Comparison of ENCODE assay signal across 38 cellular contexts in the genomic region with DNA sequence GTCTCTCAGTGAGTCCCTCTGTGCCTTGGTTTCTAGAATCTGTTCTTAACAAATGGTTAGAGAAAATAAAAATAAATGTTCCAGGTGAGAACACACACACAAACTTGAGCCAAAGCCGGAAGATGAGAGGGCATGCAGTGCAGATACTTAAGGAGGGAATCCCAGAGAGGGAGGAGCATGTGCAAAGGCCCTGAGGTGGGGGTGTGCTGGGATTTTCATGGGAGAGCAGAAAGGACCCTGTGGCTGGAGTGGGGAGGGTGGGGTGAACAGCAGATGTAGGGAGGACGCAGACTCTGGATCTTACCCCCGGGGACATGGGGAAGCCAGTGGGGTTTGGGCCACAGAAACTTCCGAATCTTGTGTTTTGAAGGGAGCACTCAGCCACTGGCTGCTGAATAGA. TPM values are rescaled to one million over a fixed set of nuclear protein-coding genes. Genes with fewer than 3 reads are reported as not detected.
"Had no signal": no experiment of that assay in that cellular context is flagged by ENCODE, and none has a peak within 500 bp of the region (broad histone marks: within the 10 kb centered on the region; RNA-seq: fewer than 3 reads in every experiment).

No MANE protein-coding gene starts in this region.

- H3K27ac Mint-ChIP-seq: activated B cell treated with CpG ODN at 0.5 μM for 24 hours; activated CD4-positive, alpha-beta memory T cell treated with anti-CD3 and anti-CD28 coated beads for 36 hours; activated CD4-positive, alpha-beta T cell treated with anti-CD3 and anti-CD28 coated beads, Interleukin-2, amount 10 ng/mL, durations not matched to agents 24 days and 14 days; activated CD8-positive, alpha-beta T cell treated with anti-CD3 and anti-CD28 coated beads for 36 hours; activated naive CD4-positive, alpha-beta T cell treated with anti-CD3 and anti-CD28 coated beads for 36 hours; activated naive CD4-positive, alpha-beta T cell treated with anti-CD3 and anti-CD28 coated beads, Interleukin-2, amount 50 U/mL, for 72 hours; activated naive CD8-positive, alpha-beta T cell treated with anti-CD3 and anti-CD28 coated beads for 36 hours; activated T-cell treated with anti-CD3 and anti-CD28 coated beads, Interleukin-2, amount 50 U/mL, for 72 hours; activated T-helper 1 cell treated with anti-CD3 and anti-CD28 coated beads, Interleukin-12 subunit alpha, Interleukin-12 subunit beta, Interleukin-2, Interleukin-4 antibody, amounts not matched to agents 30 ng/mL and 10 ng/mL and 1 ng/mL, durations not matched to agents 14 hours and 24 hours and 36 hours; activated T-helper 17 cell treated with anti-CD3 and anti-CD28 coated beads, Interleukin-2, amount 50 U/mL, for 72 hours; T-helper 1 cell treated with Interleukin-12 subunit alpha and Interleukin-12 subunit beta and Interleukin-4 antibody, amounts not matched to agents 30 μg/mL and 1 μg/mL, for 36 hours; T-helper 2 cell treated with Interferon-gamma antibody and Interleukin-4, amounts not matched to agents 5 μg/mL and 100 μg/mL, for 36 hours had no signal

- H3K27me3 ChIP-seq: body of pancreas, brain microvascular endothelial cell, breast epithelium had no signal

- H3K36me3 ChIP-seq: adrenal gland, brain microvascular endothelial cell, breast epithelium had no signal

- H3K4me1 Mint-ChIP-seq: activated B cell treated with CpG ODN at 0.5 μM for 24 hours; activated CD4-positive, alpha-beta T cell treated with anti-CD3 and anti-CD28 coated beads, Interleukin-2, amount 10 ng/mL, durations not matched to agents 24 days and 14 days; activated naive CD8-positive, alpha-beta T cell treated with anti-CD3 and anti-CD28 coated beads for 36 hours; activated T-helper 17 cell treated with anti-CD3 and anti-CD28 coated beads, Interleukin-2, amount 50 U/mL, for 72 hours had no signal

- H3K9me3 Mint-ChIP-seq: activated B cell treated with CpG ODN at 0.5 μM for 24 hours; activated CD4-positive, alpha-beta memory T cell treated with anti-CD3 and anti-CD28 coated beads for 36 hours; activated CD4-positive, alpha-beta T cell treated with anti-CD3 and anti-CD28 coated beads, Interleukin-2, amount 10 ng/mL, durations not matched to agents 24 days and 14 days; activated CD8-positive, alpha-beta T cell treated with anti-CD3 and anti-CD28 coated beads for 36 hours; activated naive CD4-positive, alpha-beta T cell treated with anti-CD3 and anti-CD28 coated beads for 36 hours; activated naive CD4-positive, alpha-beta T cell treated with anti-CD3 and anti-CD28 coated beads, Interleukin-2, amount 50 U/mL, for 72 hours; activated naive CD8-positive, alpha-beta T cell treated with anti-CD3 and anti-CD28 coated beads for 36 hours; activated T-cell treated with anti-CD3 and anti-CD28 coated beads, Interleukin-2, amount 50 U/mL, for 4 hours; activated T-cell treated with anti-CD3 and anti-CD28 coated beads, Interleukin-2, amount 50 U/mL, for 72 hours; activated T-helper 1 cell treated with anti-CD3 and anti-CD28 coated beads, Interleukin-12 subunit alpha, Interleukin-12 subunit beta, Interleukin-2, Interleukin-4 antibody, amounts not matched to agents 30 ng/mL and 10 ng/mL and 1 ng/mL, durations not matched to agents 14 hours and 24 hours and 36 hours; activated T-helper 17 cell treated with anti-CD3 and anti-CD28 coated beads, Interleukin-2, amount 50 U/mL, for 72 hours; T-helper 1 cell treated with Interleukin-12 subunit alpha and Interleukin-12 subunit beta and Interleukin-4 antibody, amounts not matched to agents 30 μg/mL and 1 μg/mL, for 36 hours; T-helper 2 cell treated with Interferon-gamma antibody and Interleukin-4, amounts not matched to agents 5 μg/mL and 100 μg/mL, for 36 hours had no signal

- H3K4me3 ChIP-seq: adrenal gland, body of pancreas, breast epithelium had no signal

- H3K36me3 Mint-ChIP-seq: activated CD4-positive, alpha-beta memory T cell treated with anti-CD3 and anti-CD28 coated beads for 36 hours; activated naive CD4-positive, alpha-beta T cell treated with anti-CD3 and anti-CD28 coated beads, Interleukin-2, amount 50 U/mL, for 72 hours; activated naive CD8-positive, alpha-beta T cell treated with anti-CD3 and anti-CD28 coated beads for 36 hours had no signal

- FAIRE-seq: astrocyte, TTC549 had no signal

- DNase-seq: activated B cell treated with CpG ODN at 0.5 μM for 24 hours; activated CD4-positive, alpha-beta memory T cell treated with anti-CD3 and anti-CD28 coated beads for 36 hours; activated CD4-positive, alpha-beta T cell treated with anti-CD3 and anti-CD28 coated beads for 4 hours; activated CD4-positive, alpha-beta T cell treated with anti-CD3 and anti-CD28 coated beads, Interleukin-2, amount 10 ng/mL, durations not matched to agents 24 days and 14 days; activated CD4-positive, alpha-beta T cell treated with anti-CD3 and anti-CD28 coated beads, Interleukin-2, amount 50 U/mL, for 1 hour; activated CD4-positive, alpha-beta T cell treated with anti-CD3 and anti-CD28 coated beads, Interleukin-2, amount 50 U/mL, for 4 hours; activated CD4-positive, CD25-positive, alpha-beta regulatory T cell treated with anti-CD3 and anti-CD28 coated beads, Interleukin-2, amount 50 U/mL, for 72 hours; activated CD8-positive, alpha-beta memory T cell treated with anti-CD3 and anti-CD28 coated beads, Interleukin-2, amount 50 U/mL, for 4 hours; activated CD8-positive, alpha-beta T cell treated with anti-CD3 and anti-CD28 coated beads for 36 hours; activated effector memory CD4-positive, alpha-beta T cell treated with anti-CD3 and anti-CD28 coated beads, Interleukin-2, amount 50 U/mL, for 16 hours; activated gamma-delta T cell treated with Interleukin-2 at 50 U/mL for 16 hours; activated naive CD4-positive, alpha-beta T cell; activated naive CD4-positive, alpha-beta T cell treated with anti-CD3 and anti-CD28 coated beads for 36 hours; activated naive CD4-positive, alpha-beta T cell treated with anti-CD3 and anti-CD28 coated beads, Interleukin-2, amount 50 U/mL, for 16 hours; activated naive CD8-positive, alpha-beta T cell treated with anti-CD3 and anti-CD28 coated beads for 36 hours; activated T-cell treated with anti-CD3 and anti-CD28 coated beads for 4 hours; activated T-cell treated with anti-CD3 and anti-CD28 coated beads, Interleukin-2, amount 50 U/mL, for 1 hour; activated T-cell treated with anti-CD3 and anti-CD28 coated beads, Interleukin-2, amount 50 U/mL, for 4 hours; activated T-cell treated with anti-CD3 and anti-CD28 coated beads, Interleukin-2, amount 50 U/mL, for 72 hours; adrenal gland; amniotic stem cell; aorta; body of pancreas; brain microvascular endothelial cell; central memory CD4-positive, alpha-beta T cell; T-helper 2 cell; T-helper 9 cell had no signal

- H3K27ac ChIP-seq: adrenal gland, body of pancreas, brain microvascular endothelial cell, breast epithelium, VCaP had no signal

- H3K4me1 ChIP-seq: adrenal gland, body of pancreas, breast epithelium had no signal

- H3K4me3 Mint-ChIP-seq: activated B cell treated with CpG ODN at 0.5 μM for 24 hours; activated CD4-positive, alpha-beta memory T cell treated with anti-CD3 and anti-CD28 coated beads for 36 hours; activated CD4-positive, alpha-beta T cell treated with anti-CD3 and anti-CD28 coated beads, Interleukin-2, amount 10 ng/mL, durations not matched to agents 24 days and 14 days; activated CD8-positive, alpha-beta T cell treated with anti-CD3 and anti-CD28 coated beads for 36 hours; activated naive CD4-positive, alpha-beta T cell treated with anti-CD3 and anti-CD28 coated beads for 36 hours; activated naive CD8-positive, alpha-beta T cell treated with anti-CD3 and anti-CD28 coated beads for 36 hours; activated T-cell treated with anti-CD3 and anti-CD28 coated beads, Interleukin-2, amount 50 U/mL, for 4 hours; activated T-cell treated with anti-CD3 and anti-CD28 coated beads, Interleukin-2, amount 50 U/mL, for 72 hours; activated T-helper 1 cell treated with anti-CD3 and anti-CD28 coated beads, Interleukin-12 subunit alpha, Interleukin-12 subunit beta, Interleukin-2, Interleukin-4 antibody, amounts not matched to agents 30 ng/mL and 10 ng/mL and 1 ng/mL, durations not matched to agents 14 hours and 24 hours and 36 hours; activated T-helper 17 cell treated with anti-CD3 and anti-CD28 coated beads, Interleukin-2, amount 50 U/mL, for 72 hours; T-helper 1 cell treated with Interleukin-12 subunit alpha and Interleukin-12 subunit beta and Interleukin-4 antibody, amounts not matched to agents 30 μg/mL and 1 μg/mL, for 36 hours; T-helper 2 cell treated with Interferon-gamma antibody and Interleukin-4, amounts not matched to agents 5 μg/mL and 100 μg/mL, for 36 hours had no signal

- ATAC-seq: activated CD8-positive, alpha-beta T cell treated with anti-CD3 and anti-CD28 coated beads for 36 hours; activated naive CD4-positive, alpha-beta T cell treated with anti-CD3 and anti-CD28 coated beads, Interleukin-2, amount 50 U/mL, for 72 hours; activated T-cell treated with anti-CD3 and anti-CD28 coated beads, Interleukin-2, amount 50 U/mL, for 4 hours; activated T-cell treated with anti-CD3 and anti-CD28 coated beads, Interleukin-2, amount 50 U/mL, for 72 hours; activated T-helper 17 cell treated with anti-CD3 and anti-CD28 coated beads, Interleukin-2, amount 50 U/mL, for 72 hours; body of pancreas had no signal

- H3K9me3 ChIP-seq: adrenal gland, body of pancreas, breast epithelium had no signal

RNA-seq across cellular contexts. Expression of a gene that starts 17.5 kb away (rescaled TPM):
- total RNA-seq: activated B cell treated with CpG ODN at 0.5 μM for 24 hours; activated CD4-positive, alpha-beta memory T cell treated with anti-CD3 and anti-CD28 coated beads for 36 hours; activated CD4-positive, alpha-beta T cell treated with anti-CD3 and anti-CD28 coated beads, Interleukin-2, amount 10 ng/mL, durations not matched to agents 24 days and 14 days; activated CD8-positive, alpha-beta memory T cell treated with anti-CD3 and anti-CD28 coated beads for 36 hours; activated CD8-positive, alpha-beta T cell treated with anti-CD3 and anti-CD28 coated beads for 36 hours; activated naive CD4-positive, alpha-beta T cell treated with anti-CD3 and anti-CD28 coated beads for 36 hours; activated naive CD4-positive, alpha-beta T cell treated with anti-CD3 and anti-CD28 coated beads, Interleukin-2, amount 50 U/mL, for 72 hours; activated naive CD8-positive, alpha-beta T cell treated with anti-CD3 and anti-CD28 coated beads for 36 hours; activated T-cell treated with anti-CD3 and anti-CD28 coated beads, Interleukin-2, amount 50 U/mL, for 4 hours; activated T-helper 1 cell treated with anti-CD3 and anti-CD28 coated beads, Interleukin-12 subunit alpha, Interleukin-12 subunit beta, Interleukin-2, Interleukin-4 antibody, amounts not matched to agents 30 ng/mL and 10 ng/mL and 1 ng/mL, durations not matched to agents 14 hours and 24 hours and 36 hours; activated T-helper 17 cell treated with anti-CD3 and anti-CD28 coated beads, Interleukin-2, amount 50 U/mL, for 72 hours; cerebellum had no signal
- polyA plus RNA-seq: aorta had no signal
